Comparison of ENCODE assay signal across 8 cellular contexts in genomic region chr14:22929104-22929847, GRCh38. TPM values are rescaled to one million over a fixed set of nuclear protein-coding genes. Genes with fewer than 3 reads are reported as not detected.
DNase-seq lines count a peak whose midpoint lies in the region; ATAC-seq and TF ChIP-seq lines count a peak whose summit lies in the region.

Gene PRMT5 (minus strand): TSS chr14:22929376. CDS start chr14:22929361, 15 bp downstream.

- DNase-seq in AG04450 (ENCODE audit: low read depth, low spot score), result peak; percentile 99
- peak; percentile 98 for DNase-seq in NCI-H2196 treated with DMSO at 0.1 percent for 48 hours (lab: John Stamatoyannopoulos, UW; ENCODE audit: unreplicated experiment)
- peak; percentile 99 for DNase-seq in mammary epithelial cell

- TF ChIP-seq CTCF in AG04450 (IDR thresholded peaks at IDR 0.05; ENCODE audit: low read depth, low read length), result no peak
- TF ChIP-seq CTCF in VCaP (conservative IDR thresholded peaks at IDR 0.05), result no peak
- no peak for TF ChIP-seq CTCF in mammary epithelial cell (conservative IDR thresholded peaks at IDR 0.05 in 1 of 2, IDR thresholded peaks at IDR 0.05 in 1 of 2; ENCODE audit: extremely low read depth in 1 of 2, insufficient read depth in 1 of 2, low read depth in 1 of 2, low read length in 2 of 2)

- in situ Hi-C loops in mammary epithelial cell (cut with MboI; ENCODE audit: low sequenced_read_pairs in 2 of 2), result no loop called here

- H3K27ac ChIP-seq in AG04450 (ENCODE audit: low read depth, low read length), result peak within 1 kb of the TSS; percentile 71
- peak within 1 kb of the TSS; percentile 82 for H3K27ac ChIP-seq in VCaP
- peak within 1 kb of the TSS; percentile 87 for H3K27ac ChIP-seq in mammary epithelial cell (ENCODE audit: insufficient read depth, low read depth, low read length)
- peak within 1 kb of the TSS; percentile 93 for H3K27ac ChIP-seq in skeletal muscle tissue (ENCODE audit: low read depth, low read length)

- ATAC-seq in GM18907 (IDR thresholded peaks at IDR 0.05; ENCODE audit: unreplicated experiment) (peak; percentile 91), HG03139 (IDR thresholded peaks at IDR 0.05; ENCODE audit: unreplicated experiment) (peak; percentile 94)

- CTCF ChIA-PET in AG04450 (lab: Charles Lee), result interaction anchor here (0.6 to 3.1 kb wide), 37 partner anchors 9 to 1668 kb away, joined by 3 to 36 read pairs (median 6); partner anchors contain the start of genes AJUBA, CDH24, DAD1 and HAUS4
- CTCF ChIA-PET in mammary epithelial cell (lab: Charles Lee; ENCODE audit: low non-redundant PET), result interaction anchor here (0.7 to 1.6 kb wide), 5 partner anchors 42 to 358 kb away, joined by 3 to 6 read pairs (median 6); partner anchors contain the start of gene AJUBA

- H3K4me3 ChIP-seq in AG04450 (ENCODE audit: low read depth, low read length), result peak within 1 kb of the TSS; percentile 100
- H3K4me3 ChIP-seq in mammary epithelial cell (replicated peaks in 1 of 3; ENCODE audit: insufficient read depth in 1 of 3, low read depth in 2 of 3, low read length in 3 of 3), result peak within 1 kb of the TSS; percentile 87 to 97 (median 94)
- H3K4me3 ChIP-seq in iPS-18c (ENCODE audit: insufficient read depth, low read depth, low read length), result peak within 1 kb of the TSS; percentile 79
- H3K4me3 ChIP-seq in skeletal muscle tissue (ENCODE audit: low read length in 3 of 3), result peak within 1 kb of the TSS; percentile 91 to 99 (median 98)

- H3K79me2 ChIP-seq in mammary epithelial cell (ENCODE audit: insufficient read depth, low read length), result peaks cover 38% of the 10 kb centered on the region

- H3K4me2 ChIP-seq in mammary epithelial cell (ENCODE audit: insufficient read depth, low read depth, low read length), result peak within 1 kb of the TSS; percentile 87

- H3K4me1 ChIP-seq in mammary epithelial cell (ENCODE audit: insufficient read depth, low read length) (peaks cover 27% of the 10 kb centered on the region), skeletal muscle tissue (ENCODE audit: control insufficient read depth in 3 of 3, insufficient read depth in 3 of 3, low read length in 3 of 3) (peaks cover 17 to 24% (median 21%) of the 10 kb centered on the region in 3 donors)

- H3K36me3 ChIP-seq in mammary epithelial cell (ENCODE audit: insufficient read depth, low read length) (peaks cover 6% of the 10 kb centered on the region), skeletal muscle tissue (ENCODE audit: control insufficient read depth in 3 of 3, insufficient read depth in 3 of 3, low read length in 3 of 3) (peaks cover 15 to 21% (median 21%) of the 10 kb centered on the region in 3 donors)

- POLR2A ChIA-PET in AG04450 (lab: Yijun Ruan, JAX), result interaction anchor here (0.6 to 2.0 kb wide), 15 partner anchors 10 to 166 kb away, joined by 3 to 12 read pairs (median 4); partner anchors contain the start of genes ACIN1, AJUBA, C14orf119 and CDH24

- 2% methylated on average over 37 of the region's 47 CpGs for WGBS in mammary epithelial cell (ENCODE audit: low coverage, missing lambda C conversion rate)

- no peaks in the 10 kb centered on the region for H4K20me1 ChIP-seq in mammary epithelial cell (ENCODE audit: insufficient read depth, low read length)

- intact Hi-C loops in mammary epithelial cell (cut with micrococcal nuclease), result loop anchor here (1.0 to 5.0 kb wide), 5 partner anchors 50 to 243 kb away; no protein-coding TSS in a partner anchor

- peak within 1 kb of the TSS; percentile 91 for H2AFZ ChIP-seq in mammary epithelial cell (ENCODE audit: low read depth, low read length)

- H3K27me3 ChIP-seq in AG04450 (ENCODE audit: control insufficient read depth, insufficient read depth, low read length), result no peaks in the 10 kb centered on the region
- no peaks in the 10 kb centered on the region for H3K27me3 ChIP-seq in mammary epithelial cell (ENCODE audit: insufficient read depth, low read length)
- H3K27me3 ChIP-seq in skeletal muscle tissue (ENCODE audit: control insufficient read depth in 3 of 3, insufficient read depth in 3 of 3, low read length in 3 of 3), result no peaks in the 10 kb centered on the region

- H3K9ac ChIP-seq in mammary epithelial cell (ENCODE audit: insufficient read depth, low read length), result peak within 1 kb of the TSS; percentile 96
- peak within 1 kb of the TSS; percentile 93 to 99 (median 95) for H3K9ac ChIP-seq in skeletal muscle tissue (ENCODE audit: low read depth in 1 of 3, low read length in 3 of 3)

- dilution Hi-C loops in mammary epithelial cell (cut with HindIII; ENCODE audit: low sequenced_read_pairs), result no loop called here

- BruUV-seq in mammary epithelial cell (replicated peaks; lab: Mats Ljungman, UMichigan), result no TSS peak

- H3K9me3 ChIP-seq in AG04450 (ENCODE audit: control insufficient read depth, insufficient read depth, low read length) (no peaks in the 10 kb centered on the region; the same call in 1 of the 2 replicates), mammary epithelial cell (replicated peaks; ENCODE audit: insufficient read depth, low read length) (no peaks in the 10 kb centered on the region), iPS-18c (ENCODE audit: control insufficient read depth, insufficient read depth, low read length) (no peaks in the 10 kb centered on the region), skeletal muscle tissue (ENCODE audit: control insufficient read depth in 3 of 3, low read length in 3 of 3) (no peaks in the 10 kb centered on the region)

RNA-seq across cellular contexts. Expression of gene PRMT5, which starts in this region (rescaled TPM):
- polyA plus RNA-seq in AG04450 (2011; rRNA removed) (125 and 133 TPM in 2 replicates), mammary epithelial cell (217 TPM)
- 144 and 157 TPM in 2 replicates for polyA minus RNA-seq in AG04450 (2011; rRNA and poly(A)+ RNA removed)
- total RNA-seq in mammary epithelial cell (100 to 1,000 TPM in 1 of 2 donors, 10 to 100 TPM in 1; 61.3 to 120 TPM), skeletal muscle tissue (60.0 TPM)
- 327 TPM for polyA minus RNA-seq in mammary epithelial cell

Comparison
In these comparisons a context has a peak if more than half of its experiments do, and no peak if none do; other contexts are left out.
1. Peak in every context shown above with its lines: DNase-seq, ATAC-seq, H3K4me3 ChIP-seq and H3K27ac ChIP-seq.